Comparison of ENCODE assay signal across 11 cellular contexts in genomic region chr13:80513196-80513595, GRCh38.
"Had no signal": no experiment of that assay in that cellular context is flagged by ENCODE, and none has a peak within 500 bp of the region (broad histone marks: within the 10 kb centered on the region; RNA-seq: fewer than 3 reads in every experiment).

No MANE protein-coding gene starts in this region.

- H3K9me3 ChIP-seq: HAP-1 had no signal

- FAIRE-seq: H1, H54 had no signal

- H3K4me1 ChIP-seq: HAP-1 had no signal

- H3K9ac ChIP-seq: GM23248 had no signal

- H3K4me3 ChIP-seq: GM23248, GM23338, HAP-1 had no signal

- H3K36me3 ChIP-seq: HAP-1 had no signal

- H2AFZ ChIP-seq: GM23248, GM23338 had no signal

- DNase-seq: GM23248, GOT3, H7, H9, HCEC 1CT, HFFc6 had no signal

- ATAC-seq: GM23338, HCT116 had no signal

- H3K4me2 ChIP-seq: GM23338 had no signal

- H3K27ac ChIP-seq: GM23248 had no signal
